In the genomic region with DNA sequence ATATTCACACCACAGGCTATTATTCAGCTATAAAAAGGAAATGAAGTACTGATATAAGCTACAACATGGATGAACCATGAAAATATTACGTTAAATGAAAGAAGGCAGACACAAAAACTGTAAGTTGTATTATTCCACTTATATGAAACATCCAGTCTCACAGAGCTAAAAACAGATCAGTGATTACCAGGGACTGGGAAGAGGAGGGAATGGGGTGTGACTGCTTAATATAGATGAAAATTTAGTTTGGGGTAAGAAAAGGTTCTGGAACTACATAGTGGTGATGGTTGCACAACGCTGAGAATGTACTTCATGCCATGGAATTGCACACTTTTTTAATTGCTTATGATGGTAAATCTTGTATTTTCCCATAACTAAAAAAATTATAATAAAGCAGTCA, we compare ENCODE assay signal across 27 cellular contexts.
"Had no signal": no experiment of that assay in that cellular context is flagged by ENCODE, and none has a peak within 500 bp of the region (broad histone marks: within the 10 kb centered on the region; RNA-seq: fewer than 3 reads in every experiment).

No MANE protein-coding gene starts in this region.

- DNase-seq: activated CD4-positive, alpha-beta T cell treated with anti-CD3 and anti-CD28 coated beads for 36 hours; activated CD4-positive, alpha-beta T cell treated with anti-CD3 and anti-CD28 coated beads, Interleukin-2, amount 10 ng/mL, durations not matched to agents 7 days and 5 days; activated CD4-positive, alpha-beta T cell treated with anti-CD3 and anti-CD28 coated beads, Interleukin-2, amount 50 U/mL, for 48 hours; activated CD8-positive, alpha-beta T cell treated with anti-CD3 and anti-CD28 coated beads, Interleukin-2, amount 10 ng/mL, durations not matched to agents 7 days and 5 days; activated gamma-delta T cell; activated naive CD4-positive, alpha-beta T cell treated with Interleukin-2 at 50 U/mL for 16 hours; activated T-cell treated with anti-CD3 and anti-CD28 coated beads, Interleukin-2, amount 50 U/mL, for 24 hours; anterior cingulate cortex; MM.1S; MV-4-11; NCI-H1092; NCI-H1436 treated with DMSO at 0.1 percent for 48 hours; NCI-H1694 treated with DMSO at 0.1 percent for 48 hours; NCI-H2029; NCI-H345; NCI-H524 treated with DMSO at 0.1 percent for 48 hours; SIG-M5; SW 1271; T-helper 1 cell; T1000 had no signal

- H3K27ac Mint-ChIP-seq: activated CD4-positive, alpha-beta T cell treated with anti-CD3 and anti-CD28 coated beads for 36 hours; activated CD4-positive, alpha-beta T cell treated with anti-CD3 and anti-CD28 coated beads, Interleukin-2, amount 10 ng/mL, durations not matched to agents 7 days and 5 days; activated CD8-positive, alpha-beta T cell treated with anti-CD3 and anti-CD28 coated beads, Interleukin-2, amount 10 ng/mL, durations not matched to agents 7 days and 5 days; activated naive CD4-positive, alpha-beta T cell treated with anti-CD3 and anti-CD28 coated beads, Interleukin-2, amount 50 U/mL, for 24 hours; activated T-cell treated with anti-CD3 and anti-CD28 coated beads, Interleukin-2, amount 50 U/mL, for 24 hours; activated T-helper 2 cell treated with anti-CD3 and anti-CD28 coated beads, Interferon-gamma antibody, Interleukin-2, Interleukin-4, amounts not matched to agents 10 μg/mL and 5 μg/mL and 100 μg/mL, durations not matched to agents 14 hours and 24 hours and 36 hours; WTC11 had no signal

- H3K4me3 Mint-ChIP-seq: activated CD4-positive, alpha-beta T cell treated with anti-CD3 and anti-CD28 coated beads for 36 hours; activated CD4-positive, alpha-beta T cell treated with anti-CD3 and anti-CD28 coated beads, Interleukin-2, amount 10 ng/mL, durations not matched to agents 7 days and 5 days; activated CD8-positive, alpha-beta T cell treated with anti-CD3 and anti-CD28 coated beads, Interleukin-2, amount 10 ng/mL, durations not matched to agents 7 days and 5 days; activated naive CD4-positive, alpha-beta T cell treated with anti-CD3 and anti-CD28 coated beads, Interleukin-2, amount 50 U/mL, for 24 hours; activated T-cell treated with anti-CD3 and anti-CD28 coated beads, Interleukin-2, amount 50 U/mL, for 24 hours; brain; WTC11 had no signal

- H3K27ac ChIP-seq: KMS-11 had no signal

- ATAC-seq: activated CD4-positive, alpha-beta T cell treated with anti-CD3 and anti-CD28 coated beads for 36 hours; activated CD4-positive, CD25-positive, alpha-beta regulatory T cell treated with anti-CD3 and anti-CD28 coated beads, Interleukin-2, amount 50 U/mL, for 24 hours; activated CD8-positive, alpha-beta T cell treated with anti-CD3 and anti-CD28 coated beads, Interleukin-2, amount 10 ng/mL, durations not matched to agents 7 days and 5 days; Panc1; WTC11 had no signal

- H3K27me3 Mint-ChIP-seq: activated CD4-positive, alpha-beta T cell treated with anti-CD3 and anti-CD28 coated beads for 36 hours; activated CD4-positive, alpha-beta T cell treated with anti-CD3 and anti-CD28 coated beads, Interleukin-2, amount 10 ng/mL, durations not matched to agents 7 days and 5 days; activated naive CD4-positive, alpha-beta T cell treated with anti-CD3 and anti-CD28 coated beads, Interleukin-2, amount 50 U/mL, for 24 hours; activated T-cell treated with anti-CD3 and anti-CD28 coated beads, Interleukin-2, amount 50 U/mL, for 24 hours; brain had no signal

- H3K9me3 Mint-ChIP-seq: activated CD4-positive, alpha-beta T cell treated with anti-CD3 and anti-CD28 coated beads, Interleukin-2, amount 10 ng/mL, durations not matched to agents 7 days and 5 days; activated naive CD4-positive, alpha-beta T cell treated with anti-CD3 and anti-CD28 coated beads, Interleukin-2, amount 50 U/mL, for 24 hours; activated T-cell treated with anti-CD3 and anti-CD28 coated beads, Interleukin-2, amount 50 U/mL, for 24 hours; activated T-helper 2 cell treated with anti-CD3 and anti-CD28 coated beads, Interferon-gamma antibody, Interleukin-2, Interleukin-4, amounts not matched to agents 10 μg/mL and 5 μg/mL and 100 μg/mL, durations not matched to agents 14 hours and 24 hours and 36 hours; brain had no signal
